12 cellular contexts compared by ENCODE assay signal in the genomic region with DNA sequence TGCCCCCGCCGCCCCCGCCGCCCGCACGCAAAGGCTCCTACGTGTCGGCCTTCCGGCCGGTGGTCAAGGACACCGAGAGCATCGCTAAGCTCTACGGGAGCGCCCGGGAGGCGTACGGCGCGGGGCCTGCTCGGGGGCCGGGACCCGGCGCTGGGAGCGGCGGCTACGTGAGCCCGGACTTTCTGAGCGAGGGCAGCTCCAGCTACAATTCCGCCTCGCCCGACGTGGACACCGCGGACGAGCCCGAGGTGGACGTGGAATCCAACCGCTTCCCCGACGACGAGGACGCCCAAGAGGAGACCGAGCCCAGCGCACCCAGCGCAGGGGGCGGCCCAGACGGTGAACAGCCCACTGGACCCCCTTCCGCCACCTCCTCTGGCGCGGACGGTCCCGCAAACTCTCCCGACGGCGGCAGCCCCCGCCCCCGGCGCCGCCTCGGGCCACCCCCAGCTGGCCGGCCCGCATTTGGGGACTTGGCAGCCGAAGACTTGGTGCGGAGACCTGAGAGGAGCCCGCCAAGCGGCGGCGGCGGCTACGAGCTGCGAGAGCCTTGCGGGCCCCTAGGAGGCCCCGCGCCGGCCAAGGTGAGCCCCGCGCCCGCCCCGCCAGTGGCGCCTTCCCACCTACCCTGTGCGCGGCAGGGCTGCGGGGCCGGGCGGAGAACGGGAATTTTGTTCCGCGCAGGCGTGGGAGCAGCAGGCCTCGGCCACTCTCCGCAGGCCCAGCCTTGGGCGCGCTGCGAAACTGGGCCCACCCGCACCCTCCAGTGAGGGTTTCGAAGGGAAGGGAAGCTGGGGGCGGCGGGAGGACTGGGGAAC. TPM values are rescaled to one million over a fixed set of nuclear protein-coding genes. Genes with fewer than 3 reads are reported as not detected.
DNase-seq lines count a peak whose midpoint lies in the region; ATAC-seq, FAIRE-seq and TF ChIP-seq lines count a peak whose summit lies in the region.
"Had no signal": no experiment of that assay in that cellular context is flagged by ENCODE, and none has a peak within 500 bp of the region (broad histone marks: within the 10 kb centered on the region; RNA-seq: fewer than 3 reads in every experiment).

No MANE protein-coding gene starts in this region.

- H3K36me3 ChIP-seq in kidney (ENCODE audit: control insufficient read depth in 1 of 2, insufficient read depth in 2 of 2, low read length in 2 of 2): no peaks in the 10 kb centered on the region

- ATAC-seq in activated T-cell treated with anti-CD3 and anti-CD28 coated beads, Interleukin-2, amount 50 U/mL, for 4 hours: no peak
- no peak for ATAC-seq in stimulated activated naive B cell treated with anti-CD40 and anti-IgM and Interleukin-4, amounts not matched to agents 10 μg/mL and 1 μg/mL and 100 μg/mL, for 72 hours (replicated peaks)
- ATAC-seq in HG03095 (IDR thresholded peaks at IDR 0.05; ENCODE audit: unreplicated experiment): no peak

- H3K9ac ChIP-seq in kidney (ENCODE audit: low read length in 2 of 2): no peak overlapping the region

- peaks cover 52% of the 10 kb centered on the region for H3K27me3 Mint-ChIP-seq in activated naive CD4-positive, alpha-beta T cell treated with anti-CD3 and anti-CD28 coated beads, Interleukin-2, amount 50 U/mL, for 24 hours
- H3K27me3 Mint-ChIP-seq in activated T-cell treated with anti-CD3 and anti-CD28 coated beads, Interleukin-2, amount 50 U/mL, for 4 hours (ENCODE audit: low read depth): peaks cover 71% of the 10 kb centered on the region
- peaks cover 72 to 81% of the 10 kb centered on the region in 2 donors for H3K27me3 Mint-ChIP-seq in stimulated activated naive B cell treated with anti-CD40 and anti-IgM and Interleukin-4, amounts not matched to agents 10 μg/mL and 1 μg/mL and 100 μg/mL, for 72 hours

- H3K4me3 ChIP-seq in kidney (ENCODE audit: low read length in 2 of 2): no peak overlapping the region

- no peak overlapping the region for H3K27ac Mint-ChIP-seq in activated naive CD4-positive, alpha-beta T cell treated with anti-CD3 and anti-CD28 coated beads, Interleukin-2, amount 50 U/mL, for 24 hours
- H3K27ac Mint-ChIP-seq in stimulated activated naive B cell treated with anti-CD40 and anti-IgM and Interleukin-4, amounts not matched to agents 10 μg/mL and 1 μg/mL and 100 μg/mL, for 72 hours: peak overlapping the region; percentile 89

- no peak for DNase-seq in activated naive CD4-positive, alpha-beta T cell (lab: John Stamatoyannopoulos, UW)
- no peak for DNase-seq in activated T-cell treated with anti-CD3 and anti-CD28 coated beads, Interleukin-2, amount 50 U/mL, for 4 hours
- DNase-seq in kidney (peak; percentile 62), 8988T (no peak), CD1c-positive myeloid dendritic cell (ENCODE audit: extremely low spot score) (no peak)
- no peak for DNase-seq in stimulated activated naive B cell treated with anti-CD40 and anti-IgM and Interleukin-4, amounts not matched to agents 10 μg/mL and 1 μg/mL and 100 μg/mL, for 72 hours
- DNase-seq: NCI-H146; NK-92 treated with Interleukin-12 subunit alpha and Interleukin-12 subunit beta, amount 100 ng/mL, for 24 hours had no signal

- H3K9me3 Mint-ChIP-seq in activated naive CD4-positive, alpha-beta T cell treated with anti-CD3 and anti-CD28 coated beads, Interleukin-2, amount 50 U/mL, for 24 hours: no peaks in the 10 kb centered on the region
- no peaks in the 10 kb centered on the region for H3K9me3 Mint-ChIP-seq in activated T-cell treated with anti-CD3 and anti-CD28 coated beads, Interleukin-2, amount 50 U/mL, for 4 hours
- H3K9me3 Mint-ChIP-seq in stimulated activated naive B cell treated with anti-CD40 and anti-IgM and Interleukin-4, amounts not matched to agents 10 μg/mL and 1 μg/mL and 100 μg/mL, for 72 hours: peaks cover 4 to 6% of the 10 kb centered on the region in 2 donors

- no peaks in the 10 kb centered on the region for H3K9me3 ChIP-seq in kidney (ENCODE audit: control insufficient read depth in 1 of 2, low read length in 2 of 2)

- no peaks in the 10 kb centered on the region for H3K36me3 Mint-ChIP-seq in activated naive CD4-positive, alpha-beta T cell treated with anti-CD3 and anti-CD28 coated beads, Interleukin-2, amount 50 U/mL, for 24 hours
- H3K36me3 Mint-ChIP-seq in activated T-cell treated with anti-CD3 and anti-CD28 coated beads, Interleukin-2, amount 50 U/mL, for 4 hours (ENCODE audit: insufficient read depth): no peaks in the 10 kb centered on the region
- H3K36me3 Mint-ChIP-seq in stimulated activated naive B cell treated with anti-CD40 and anti-IgM and Interleukin-4, amounts not matched to agents 10 μg/mL and 1 μg/mL and 100 μg/mL, for 72 hours: peaks cover 9 to 22% of the 10 kb centered on the region in 2 donors

- intact Hi-C loops in kidney (cut with DNase I): no loop called here

- TF ChIP-seq CTCF in kidney (IDR thresholded peaks at IDR 0.05; ENCODE audit: borderline replicate concordance, extremely low read depth, insufficient read depth): no peak

- no peak for FAIRE-seq in kidney (lab: Jason Lieb, UNC)

- peaks cover 0 to 9% of the 10 kb centered on the region in 2 donors for H3K4me1 ChIP-seq in kidney (ENCODE audit: control insufficient read depth in 1 of 2, insufficient read depth in 1 of 2, low read depth in 1 of 2, low read length in 2 of 2)

- H3K4me1 Mint-ChIP-seq in activated naive CD4-positive, alpha-beta T cell treated with anti-CD3 and anti-CD28 coated beads, Interleukin-2, amount 50 U/mL, for 24 hours: peaks cover 46% of the 10 kb centered on the region
- H3K4me1 Mint-ChIP-seq in activated T-cell treated with anti-CD3 and anti-CD28 coated beads, Interleukin-2, amount 50 U/mL, for 4 hours (ENCODE audit: low read depth): peaks cover 44% of the 10 kb centered on the region
- H3K4me1 Mint-ChIP-seq in stimulated activated naive B cell treated with anti-CD40 and anti-IgM and Interleukin-4, amounts not matched to agents 10 μg/mL and 1 μg/mL and 100 μg/mL, for 72 hours: peaks cover 33 to 67% of the 10 kb centered on the region in 2 donors

- no peak overlapping the region for H3K27ac ChIP-seq in kidney (ENCODE audit: low read depth in 2 of 2, low read length in 2 of 2)
- H3K27ac ChIP-seq: C4-2B, epithelial cell of prostate had no signal

- peak overlapping the region; percentile 72 for H3K4me3 Mint-ChIP-seq in activated naive CD4-positive, alpha-beta T cell treated with anti-CD3 and anti-CD28 coated beads, Interleukin-2, amount 50 U/mL, for 24 hours
- H3K4me3 Mint-ChIP-seq in activated T-cell treated with anti-CD3 and anti-CD28 coated beads, Interleukin-2, amount 50 U/mL, for 4 hours: peak overlapping the region; percentile 26
- H3K4me3 Mint-ChIP-seq in stimulated activated naive B cell treated with anti-CD40 and anti-IgM and Interleukin-4, amounts not matched to agents 10 μg/mL and 1 μg/mL and 100 μg/mL, for 72 hours: peak overlapping the region; percentile 66 to 75

RNA-seq across cellular contexts. Expression of a gene that starts 2.5 kb away (rescaled TPM):
- under 1 TPM; 0.15 to 0.34 (median 0.33) TPM for total RNA-seq in activated T-cell treated with anti-CD3 and anti-CD28 coated beads, Interleukin-2, amount 50 U/mL, for 4 hours
- total RNA-seq in kidney: 0.57 TPM
- polyA plus RNA-seq in kidney (ENCODE audit: insufficient read depth, low read depth, low replicate concordance): 0.22 TPM

RNA-seq across cellular contexts. Expression of a gene that starts 12.1 kb away (rescaled TPM):
- not detected for total RNA-seq in activated T-cell treated with anti-CD3 and anti-CD28 coated beads, Interleukin-2, amount 50 U/mL, for 4 hours
- total RNA-seq in kidney: not detected
- polyA plus RNA-seq in kidney (ENCODE audit: insufficient read depth, low read depth, low replicate concordance): not detected
